In genomic region chr6:129709451-129709908, GRCh38 we compare ENCODE assay signal across 8 cellular contexts. TPM values are rescaled to one million over a fixed set of nuclear protein-coding genes. Genes with fewer than 3 reads are reported as not detected.
DNase-seq lines count a peak whose midpoint lies in the region; ATAC-seq and TF ChIP-seq lines count a peak whose summit lies in the region.

No MANE protein-coding gene starts in this region.

- H3K4me1 ChIP-seq in OCI-LY3 (ENCODE audit: low read length) (peaks cover 23% of the 10 kb centered on the region), duodenal mucosa (ENCODE audit: control insufficient read depth in 1 of 2, insufficient read depth in 2 of 2, low read length in 2 of 2) (peaks cover 15 to 16% of the 10 kb centered on the region in 2 donors), mesodermal cell (ENCODE audit: control insufficient read depth, insufficient read depth, low read length, poor library complexity, severe bottlenecking) (peaks cover 9% of the 10 kb centered on the region), uterus (no peaks in the 10 kb centered on the region)

- peak overlapping the region; percentile 96 for H3K4me3 ChIP-seq in OCI-LY3 (ENCODE audit: low read length)
- H3K4me3 ChIP-seq in duodenal mucosa (ENCODE audit: low read depth in 1 of 2, low read length in 2 of 2): peak overlapping the region; percentile 97 to 99
- peak overlapping the region; percentile 48 for H3K4me3 ChIP-seq in mesodermal cell (ENCODE audit: extremely low read depth, insufficient read depth, low read length, poor library complexity, severe bottlenecking)
- H3K4me3 ChIP-seq in uterus: peak overlapping the region; percentile 41 to 50

- no peaks in the 10 kb centered on the region for H4K20me1 ChIP-seq in OCI-LY3 (ENCODE audit: insufficient read depth, low read length)

- no peak for TF ChIP-seq POLR2A in uterus (IDR thresholded peaks at IDR 0.05)

- TF ChIP-seq CTCF in OCI-LY3 (IDR thresholded peaks at IDR 0.05; ENCODE audit: low read depth, low read length) (no peak), uterus (IDR thresholded peaks at IDR 0.05) (no peak)

- H3K27ac ChIP-seq in OCI-LY3 (ENCODE audit: low read length) (peak overlapping the region; percentile 28), duodenal mucosa (ENCODE audit: low read depth, low read length) (peak overlapping the region; percentile 79), mesodermal cell (ENCODE audit: low read depth, low read length, severe bottlenecking) (peak overlapping the region; percentile 84), uterus (peak overlapping the region; percentile 76 to 87)

- DNase-seq in NCI-H2107 treated with DMSO at 0.1 percent for 48 hours (lab: John Stamatoyannopoulos, UW; ENCODE audit: unreplicated experiment) (peak; percentile 26), NCI-H2107 (lab: John Stamatoyannopoulos, UW) (no peak), uterus (peak in 1 of 2 donors; percentile 23), GF-D8 (lab: John Stamatoyannopoulos, UW) (no peak)

- WGBS in mesodermal cell (ENCODE audit: insufficient coverage in 2 of 2), 2 experiments: 11 to 25% methylated on average over 1 to 4 of the region's 4 CpGs

- H2AFZ ChIP-seq in OCI-LY3 (ENCODE audit: low read depth, low read length): peak overlapping the region; percentile 81

- intact Hi-C loops in uterus (cut with DNase I; ENCODE audit: low total_unique reads): no loop called here

- peaks cover 3% of the 10 kb centered on the region for H3K36me3 ChIP-seq in OCI-LY3 (replicated peaks; ENCODE audit: low read depth, low read length)
- H3K36me3 ChIP-seq in duodenal mucosa (ENCODE audit: control insufficient read depth in 1 of 2, insufficient read depth in 2 of 2, low read length in 2 of 2): no peaks in the 10 kb centered on the region
- no peaks in the 10 kb centered on the region for H3K36me3 ChIP-seq in mesodermal cell (ENCODE audit: control insufficient read depth, insufficient read depth, low read length)
- H3K36me3 ChIP-seq in uterus: no peaks in the 10 kb centered on the region

- H3K9me3 ChIP-seq in OCI-LY3 (ENCODE audit: insufficient read depth, low read length) (no peaks in the 10 kb centered on the region), duodenal mucosa (ENCODE audit: control insufficient read depth in 1 of 2, low read length in 2 of 2) (no peaks in the 10 kb centered on the region), mesodermal cell (ENCODE audit: control insufficient read depth, low read length) (no peaks in the 10 kb centered on the region), uterus (no peaks in the 10 kb centered on the region)

- H3K9ac ChIP-seq in OCI-LY3 (ENCODE audit: low read length) (peak overlapping the region; percentile 81), duodenal mucosa (ENCODE audit: low read depth in 1 of 2, low read length in 2 of 2) (peak overlapping the region; percentile 84 to 91)

- H3K27me3 ChIP-seq in OCI-LY3 (ENCODE audit: low read depth, low read length): no peaks in the 10 kb centered on the region
- H3K27me3 ChIP-seq in duodenal mucosa (ENCODE audit: control insufficient read depth in 1 of 2, insufficient read depth in 2 of 2, low read length in 2 of 2): no peaks in the 10 kb centered on the region
- H3K27me3 ChIP-seq in uterus: no peaks in the 10 kb centered on the region

- peaks cover 17% of the 10 kb centered on the region for H3K79me2 ChIP-seq in OCI-LY3 (ENCODE audit: low read length)

- peak overlapping the region; percentile 94 for H3K4me2 ChIP-seq in OCI-LY3 (ENCODE audit: low read length)

- peak; percentile 52 for ATAC-seq in HG02642 (IDR thresholded peaks at IDR 0.05; ENCODE audit: poor library complexity, unreplicated experiment)

RNA-seq across cellular contexts. Expression of gene ARHGAP18, which starts 0.5 kb away (rescaled TPM):
- polyA plus RNA-seq in mesodermal cell (2013, experiment 1 of 2): 8.4 TPM
- 9.2 TPM for polyA plus RNA-seq in mesodermal cell (2013, experiment 2 of 2)
- 10 to 100 TPM in 3 of 4 donors, 1 to 10 TPM in 1; 6.3 to 36.7 (median 15.4) TPM for total RNA-seq in uterus

Comparison
In these comparisons a context has a peak if more than half of its experiments do, and no peak if none do; other contexts are left out.
1. H3K27ac ChIP-seq: peak in every context shown above with its lines; median percentile 84 in mesodermal cell; 82 in uterus; 79 in duodenal mucosa; 28 in OCI-LY3.
2. H3K4me3 ChIP-seq: peak in every context shown above with its lines; median percentile 98 in duodenal mucosa; 96 in OCI-LY3; 48 in mesodermal cell; 46 in uterus.